Comparison of ENCODE assay signal across 25 cellular contexts in the genomic region with DNA sequence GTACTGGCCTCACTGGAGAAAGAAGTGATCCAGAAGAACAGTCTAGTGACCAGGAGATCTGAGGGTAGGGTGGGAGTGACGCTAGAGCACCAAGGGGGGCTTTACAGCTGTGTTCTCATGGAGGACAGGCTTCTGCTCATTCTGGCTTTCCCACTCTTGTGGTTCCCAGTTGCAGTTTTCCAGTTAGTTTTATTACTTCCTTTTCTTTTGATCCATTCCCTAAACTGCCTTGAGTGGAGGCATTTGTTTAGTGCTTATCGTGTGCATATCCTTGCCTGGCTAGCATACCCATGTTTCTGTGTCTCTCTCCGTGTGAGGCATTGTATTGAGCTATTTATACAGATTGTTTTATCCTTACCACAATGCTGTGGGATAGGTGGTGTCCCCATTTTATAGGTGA. TPM values are rescaled to one million over a fixed set of nuclear protein-coding genes. Genes with fewer than 3 reads are reported as not detected.
DNase-seq lines count a peak whose midpoint lies in the region; ATAC-seq and TF ChIP-seq lines count a peak whose summit lies in the region.
"Had no signal": no experiment of that assay in that cellular context is flagged by ENCODE, and none has a peak within 500 bp of the region (broad histone marks: within the 10 kb centered on the region; RNA-seq: fewer than 3 reads in every experiment).

No MANE protein-coding gene starts in this region.

- H3K4me3 ChIP-seq in PC-3 (ENCODE audit: low read length) (no peak overlapping the region), gastrocnemius medialis (no peak overlapping the region)
- H3K4me3 ChIP-seq: mucosa of descending colon had no signal

- BruUV-seq in PC-3 (replicated peaks; lab: Mats Ljungman, UMichigan): no TSS peak

- CTCF ChIA-PET in activated CD8-positive, alpha-beta memory T cell treated with anti-CD3 and anti-CD28 coated beads, Interleukin-2, amount 10 ng/mL, durations not matched to agents 7 days and 5 days (lab: Charles Lee): interaction anchor here (7.4 kb wide), 1 partner anchor 43 kb away, joined by 55 read pairs; no protein-coding TSS in a partner anchor
- CTCF ChIA-PET in PC-3 (lab: Charles Lee): no interaction called here
- CTCF ChIA-PET in activated CD4-positive, alpha-beta memory T cell treated with anti-CD3 and anti-CD28 coated beads, Interleukin-2, amount 10 ng/mL, durations not matched to agents 7 days and 5 days (lab: Charles Lee): interaction anchor here (9.7 kb wide), 1 partner anchor 43 kb away, joined by 91 read pairs; no protein-coding TSS in a partner anchor

- H3K36me3 ChIP-seq in PC-3 (ENCODE audit: low read depth, low read length): peaks cover 29% of the 10 kb centered on the region
- peaks cover 0 to 23% of the 10 kb centered on the region in 2 donors for H3K36me3 ChIP-seq in gastrocnemius medialis

- H3K9ac ChIP-seq in PC-3 (ENCODE audit: low read length): no peak overlapping the region

- peaks cover 74% of the 10 kb centered on the region for H3K79me2 ChIP-seq in PC-3 (ENCODE audit: low read length)

- no peak for DNase-seq in activated CD8-positive, alpha-beta memory T cell treated with anti-CD3 and anti-CD28 coated beads, Interleukin-2, amount 10 ng/mL, durations not matched to agents 7 days and 5 days
- no peak for DNase-seq in activated CD8-positive, alpha-beta memory T cell treated with anti-CD3 and anti-CD28 coated beads, Interleukin-2, amount 50 U/mL, for 4 hours
- no peak for DNase-seq in PC-3
- peak; percentile 34 for DNase-seq in islet precursor cell
- DNase-seq in gastrocnemius medialis: no peak
- DNase-seq in HK-2 (ENCODE audit: unreplicated experiment): no peak
- DNase-seq in HuH-7.5 (ENCODE audit: low spot score): no peak
- no peak for DNase-seq in activated CD4-positive, alpha-beta memory T cell treated with anti-CD3 and anti-CD28 coated beads, Interleukin-2, amount 10 ng/mL, durations not matched to agents 7 days and 5 days
- DNase-seq: activated CD4-positive, alpha-beta memory T cell treated with anti-CD3 and anti-CD28 coated beads for 36 hours; activated naive CD4-positive, alpha-beta T cell treated with anti-CD3 and anti-CD28 coated beads, Interleukin-2, amount 10 ng/mL, durations not matched to agents 7 days and 5 days; activated T-cell treated with anti-CD3 and anti-CD28 coated beads, Interleukin-2, amount 50 U/mL, for 48 hours; anterior cingulate cortex; effector CD4-positive, alpha-beta T cell; erythroblast; foreskin keratinocyte; GDM1; left colon; MM.1S; mucosa of descending colon; SHP77; stimulated activated CD8-positive, alpha-beta memory T cell treated with anti-CD3 and anti-CD28 coated beads, Interleukin-4, amount 100 ng/mL, for 48 hours; T-cell; WERI-Rb-1 had no signal

- no peak for TF ChIP-seq POLR2A in gastrocnemius medialis (IDR thresholded peaks at IDR 0.05)

- H3K9me2 ChIP-seq in PC-3 (replicated peaks; ENCODE audit: low read length): no peaks in the 10 kb centered on the region

- H3K27ac ChIP-seq in PC-3 (ENCODE audit: low read length) (no peak overlapping the region), gastrocnemius medialis (peak overlapping the region; percentile 86 to 93 (median 90))
- H3K27ac ChIP-seq: foreskin keratinocyte, HL-60, WERI-Rb-1 had no signal

- H3K27me3 ChIP-seq in PC-3 (ENCODE audit: low read length) (no peaks in the 10 kb centered on the region), gastrocnemius medialis (no peaks in the 10 kb centered on the region)
- H3K27me3 ChIP-seq: foreskin keratinocyte had no signal

- H4K20me1 ChIP-seq in PC-3 (ENCODE audit: low read length): peaks cover 49% of the 10 kb centered on the region

- H3K9me3 Mint-ChIP-seq in activated CD8-positive, alpha-beta memory T cell treated with anti-CD3 and anti-CD28 coated beads, Interleukin-2, amount 10 ng/mL, durations not matched to agents 7 days and 5 days (ENCODE audit: low read depth): no peaks in the 10 kb centered on the region
- no peaks in the 10 kb centered on the region for H3K9me3 Mint-ChIP-seq in activated CD4-positive, alpha-beta memory T cell treated with anti-CD3 and anti-CD28 coated beads, Interleukin-2, amount 10 ng/mL, durations not matched to agents 7 days and 5 days
- H3K9me3 Mint-ChIP-seq: activated CD4-positive, alpha-beta memory T cell treated with anti-CD3 and anti-CD28 coated beads for 36 hours; activated naive CD4-positive, alpha-beta T cell treated with anti-CD3 and anti-CD28 coated beads, Interleukin-2, amount 10 ng/mL, durations not matched to agents 7 days and 5 days; T-cell had no signal

- H3F3A ChIP-seq in PC-3 (ENCODE audit: low read length, unreplicated experiment): no peaks in the 10 kb centered on the region

- H3K27ac Mint-ChIP-seq in activated CD8-positive, alpha-beta memory T cell treated with anti-CD3 and anti-CD28 coated beads, Interleukin-2, amount 10 ng/mL, durations not matched to agents 7 days and 5 days: peak overlapping the region; percentile 20
- H3K27ac Mint-ChIP-seq in activated CD4-positive, alpha-beta memory T cell treated with anti-CD3 and anti-CD28 coated beads, Interleukin-2, amount 10 ng/mL, durations not matched to agents 7 days and 5 days: no peak overlapping the region
- H3K27ac Mint-ChIP-seq: activated CD4-positive, alpha-beta memory T cell treated with anti-CD3 and anti-CD28 coated beads for 36 hours; activated naive CD4-positive, alpha-beta T cell treated with anti-CD3 and anti-CD28 coated beads, Interleukin-2, amount 10 ng/mL, durations not matched to agents 7 days and 5 days; B cell; T-cell had no signal

- H3K4me2 ChIP-seq in PC-3 (ENCODE audit: low read length): peak overlapping the region; percentile 20; the same call in 1 of the 2 replicates

- H3K4me1 Mint-ChIP-seq in activated CD8-positive, alpha-beta memory T cell treated with anti-CD3 and anti-CD28 coated beads, Interleukin-2, amount 10 ng/mL, durations not matched to agents 7 days and 5 days: peaks cover 47% of the 10 kb centered on the region
- H3K4me1 Mint-ChIP-seq in activated CD4-positive, alpha-beta memory T cell treated with anti-CD3 and anti-CD28 coated beads, Interleukin-2, amount 10 ng/mL, durations not matched to agents 7 days and 5 days: peaks cover 59% of the 10 kb centered on the region

- H3K36me3 Mint-ChIP-seq in activated CD8-positive, alpha-beta memory T cell treated with anti-CD3 and anti-CD28 coated beads, Interleukin-2, amount 10 ng/mL, durations not matched to agents 7 days and 5 days: peaks cover 18% of the 10 kb centered on the region
- H3K36me3 Mint-ChIP-seq in activated CD4-positive, alpha-beta memory T cell treated with anti-CD3 and anti-CD28 coated beads, Interleukin-2, amount 10 ng/mL, durations not matched to agents 7 days and 5 days (ENCODE audit: low read depth): peaks cover 34% of the 10 kb centered on the region

- no peak overlapping the region for H3K4me3 Mint-ChIP-seq in activated CD8-positive, alpha-beta memory T cell treated with anti-CD3 and anti-CD28 coated beads, Interleukin-2, amount 10 ng/mL, durations not matched to agents 7 days and 5 days
- no peak overlapping the region for H3K4me3 Mint-ChIP-seq in activated CD4-positive, alpha-beta memory T cell treated with anti-CD3 and anti-CD28 coated beads, Interleukin-2, amount 10 ng/mL, durations not matched to agents 7 days and 5 days
- H3K4me3 Mint-ChIP-seq: activated CD4-positive, alpha-beta memory T cell treated with anti-CD3 and anti-CD28 coated beads for 36 hours; activated naive CD4-positive, alpha-beta T cell treated with anti-CD3 and anti-CD28 coated beads, Interleukin-2, amount 10 ng/mL, durations not matched to agents 7 days and 5 days; B cell; T-cell had no signal

- intact Hi-C loops in PC-3 (cut with micrococcal nuclease) (no loop called here), gastrocnemius medialis (cut with DNase I; ENCODE audit: low total_unique reads) (no loop called here)

- POLR2A ChIA-PET in PC-3 (lab: Charles Lee; ENCODE audit: unreplicated experiment): no interaction called here
- POLR2A ChIA-PET in activated CD4-positive, alpha-beta memory T cell treated with anti-CD3 and anti-CD28 coated beads, Interleukin-2, amount 10 ng/mL, durations not matched to agents 7 days and 5 days (lab: Charles Lee): no interaction called here

- no peak for ATAC-seq in activated CD8-positive, alpha-beta memory T cell treated with anti-CD3 and anti-CD28 coated beads, Interleukin-2, amount 10 ng/mL, durations not matched to agents 7 days and 5 days
- ATAC-seq in PC-3: no peak
- no peak for ATAC-seq in gastrocnemius medialis
- ATAC-seq: foreskin keratinocyte, left colon, mucosa of descending colon, T-cell had no signal

- H2AFZ ChIP-seq in PC-3 (ENCODE audit: low read length): no peak overlapping the region

- H3K4me1 ChIP-seq in PC-3 (ENCODE audit: insufficient read depth, low read length): peaks cover 37% of the 10 kb centered on the region
- H3K4me1 ChIP-seq in gastrocnemius medialis: peaks cover 58 to 62% of the 10 kb centered on the region in 2 donors

- H3K27me3 Mint-ChIP-seq in activated CD8-positive, alpha-beta memory T cell treated with anti-CD3 and anti-CD28 coated beads, Interleukin-2, amount 10 ng/mL, durations not matched to agents 7 days and 5 days: no peaks in the 10 kb centered on the region
- H3K27me3 Mint-ChIP-seq in activated CD4-positive, alpha-beta memory T cell treated with anti-CD3 and anti-CD28 coated beads, Interleukin-2, amount 10 ng/mL, durations not matched to agents 7 days and 5 days: no peaks in the 10 kb centered on the region
- H3K27me3 Mint-ChIP-seq: activated CD4-positive, alpha-beta memory T cell treated with anti-CD3 and anti-CD28 coated beads for 36 hours; activated naive CD4-positive, alpha-beta T cell treated with anti-CD3 and anti-CD28 coated beads, Interleukin-2, amount 10 ng/mL, durations not matched to agents 7 days and 5 days; B cell; T-cell had no signal

- H3K9me3 ChIP-seq in PC-3 (ENCODE audit: low read length): no peaks in the 10 kb centered on the region
- H3K9me3 ChIP-seq in gastrocnemius medialis: no peaks in the 10 kb centered on the region
- H3K9me3 ChIP-seq: mucosa of descending colon had no signal

- in situ Hi-C loops in gastrocnemius medialis (cut with MboI; ENCODE audit: low sequenced_read_pairs in 4 of 4): no loop called here

- no peak for TF ChIP-seq CTCF in PC-3 (conservative IDR thresholded peaks at IDR 0.05; ENCODE audit: low read depth, low read length)
- TF ChIP-seq CTCF in gastrocnemius medialis (IDR thresholded peaks at IDR 0.05 in 4 of 5, conservative IDR thresholded peaks at IDR 0.05 in 1 of 5): no peak

RNA-seq across cellular contexts. Expression of a gene that starts 4.0 kb away (rescaled TPM):
- total RNA-seq in activated CD8-positive, alpha-beta memory T cell treated with anti-CD3 and anti-CD28 coated beads, Interleukin-2, amount 10 ng/mL, durations not matched to agents 7 days and 5 days: 10 to 100 TPM; 74.5 to 96.2 TPM
- total RNA-seq in PC-3 (2014; rRNA removed) (158 and 166 TPM in 2 replicates), gastrocnemius medialis (10 to 100 TPM; 46.5 to 89.4 (median 60.1) TPM)
- 10 to 100 TPM; 81.1 to 97.8 TPM for total RNA-seq in activated CD4-positive, alpha-beta memory T cell treated with anti-CD3 and anti-CD28 coated beads, Interleukin-2, amount 10 ng/mL, durations not matched to agents 7 days and 5 days

RNA-seq across cellular contexts. Expression of a gene that starts 19.3 kb away (rescaled TPM):
- total RNA-seq in activated CD8-positive, alpha-beta memory T cell treated with anti-CD3 and anti-CD28 coated beads, Interleukin-2, amount 10 ng/mL, durations not matched to agents 7 days and 5 days: 10 to 100 TPM; 15.9 to 22.9 TPM
- 15.9 and 23.8 TPM in 2 replicates for total RNA-seq in PC-3 (2014; rRNA removed)
- total RNA-seq in gastrocnemius medialis: 1 to 10 TPM; 4.7 to 8.7 (median 7.8) TPM
- total RNA-seq in activated CD4-positive, alpha-beta memory T cell treated with anti-CD3 and anti-CD28 coated beads, Interleukin-2, amount 10 ng/mL, durations not matched to agents 7 days and 5 days: 10 to 100 TPM; 22.4 to 23.6 TPM

RNA-seq across cellular contexts. Expression of a gene that starts 34.6 kb away (rescaled TPM):
- 10 to 100 TPM; 14.6 to 17.6 TPM for total RNA-seq in activated CD8-positive, alpha-beta memory T cell treated with anti-CD3 and anti-CD28 coated beads, Interleukin-2, amount 10 ng/mL, durations not matched to agents 7 days and 5 days
- total RNA-seq in PC-3 (2014; rRNA removed) (14.5 and 19.6 TPM in 2 replicates), gastrocnemius medialis (100 to 1,000 TPM; 166 to 224 (median 200) TPM)
- total RNA-seq in activated CD4-positive, alpha-beta memory T cell treated with anti-CD3 and anti-CD28 coated beads, Interleukin-2, amount 10 ng/mL, durations not matched to agents 7 days and 5 days: 10 to 100 TPM; 13.7 to 14.9 TPM

RNA-seq across cellular contexts. Expression of a gene that starts 50.6 kb away (rescaled TPM):
- total RNA-seq in activated CD8-positive, alpha-beta memory T cell treated with anti-CD3 and anti-CD28 coated beads, Interleukin-2, amount 10 ng/mL, durations not matched to agents 7 days and 5 days: not detected
- total RNA-seq in PC-3 (2014; rRNA removed) (not detected in 2 replicates), gastrocnemius medialis (1 to 10 TPM in 1 of 4 donors, under 1 TPM in 2, not detected in 1; 0.52 to 1.6 (median 0.62) TPM)
- under 1 TPM; 0.25 to 0.45 TPM for total RNA-seq in activated CD4-positive, alpha-beta memory T cell treated with anti-CD3 and anti-CD28 coated beads, Interleukin-2, amount 10 ng/mL, durations not matched to agents 7 days and 5 days
- total RNA-seq: B cell, foreskin keratinocyte, T-cell had no signal
